In genomic region chr2:60972889-60973656, GRCh38 we compare ENCODE assay signal across 26 cellular contexts. TPM values are rescaled to one million over a fixed set of nuclear protein-coding genes. Genes with fewer than 3 reads are reported as not detected.
DNase-seq lines count a peak whose midpoint lies in the region; ATAC-seq and TF ChIP-seq lines count a peak whose summit lies in the region.
"Had no signal": no experiment of that assay in that cellular context is flagged by ENCODE, and none has a peak within 500 bp of the region (broad histone marks: within the 10 kb centered on the region; RNA-seq: fewer than 3 reads in every experiment).

No MANE protein-coding gene starts in this region.

- H3K27me3 ChIP-seq in spleen (replicated peaks in 1 of 7): no peaks in the 10 kb centered on the region
- H3K27me3 ChIP-seq: adrenal gland, brain microvascular endothelial cell, thyroid gland had no signal

- H3K4me1 Mint-ChIP-seq in dendritic cell treated with granulocyte-macrophage colony-stimulating factor and Interleukin-4, amounts not matched to agents 40 ng/mL and 50 ng/mL, for 4 days (ENCODE audit: low read depth): no peaks in the 10 kb centered on the region

- peak; percentile 16 for ATAC-seq in GM19438 (IDR thresholded peaks at IDR 0.05; ENCODE audit: low read depth, unreplicated experiment)
- peak; percentile 18 for ATAC-seq in HG03521 (IDR thresholded peaks at IDR 0.05; ENCODE audit: unreplicated experiment)
- ATAC-seq in GM18517 (IDR thresholded peaks at IDR 0.05; ENCODE audit: unreplicated experiment): no peak
- ATAC-seq: naive thymus-derived CD8-positive, alpha-beta T cell had no signal

- no peaks in the 10 kb centered on the region for H3K9me3 ChIP-seq in spleen
- H3K9me3 ChIP-seq: adrenal gland, thyroid gland had no signal

- H3K27ac ChIP-seq in spleen: peak overlapping the region in 5 of 8 donors; percentile 51 to 83 (median 69)
- H3K27ac ChIP-seq: adrenal gland, brain microvascular endothelial cell, SK-N-MC, thyroid gland, WERI-Rb-1 had no signal

- peak; percentile 79 for DNase-seq in spleen
- no peak for DNase-seq in NCI-H128 (lab: John Stamatoyannopoulos, UW; ENCODE audit: unreplicated experiment)
- no peak for DNase-seq in HEK293T (ENCODE audit: extremely low spot score)
- DNase-seq in midbrain (lab: John Stamatoyannopoulos, UW): no peak
- DNase-seq: activated CD4-positive, alpha-beta T cell treated with anti-CD3 and anti-CD28 coated beads, Interleukin-2, amount 50 U/mL, for 48 hours; adrenal gland; brain microvascular endothelial cell; CD4-positive, CD25-positive, alpha-beta regulatory T cell; DMS 273 treated with DMSO at 0.1 percent for 48 hours; effector memory CD8-positive, alpha-beta T cell; HFFc6; MM.1S; naive thymus-derived CD8-positive, alpha-beta T cell; NCI-H1436; NCI-H510A treated with DMSO at 0.1 percent for 48 hours; RPMI8226; stimulated activated CD4-positive, alpha-beta T cell treated with anti-CD3 and anti-CD28 coated beads, Interleukin-4, amount 100 ng/mL, for 24 hours; T-helper 2 cell; thyroid gland; WERI-Rb-1 had no signal

- no peak for TF ChIP-seq POLR2A in spleen (IDR thresholded peaks at IDR 0.05)

- TF ChIP-seq CTCF in spleen (IDR thresholded peaks at IDR 0.05 in 8 of 11, conservative IDR thresholded peaks at IDR 0.05 in 3 of 11): no peak

- 86 to 95% (median 91%) methylated on average over 26 to 32 of the region's 32 CpGs for WGBS in spleen, 5 donors

- CTCF ChIA-PET in HEK293T (lab: Yijun Ruan, JAX): interaction anchor here (0.6 to 1.0 kb wide), 2 partner anchors 9 to 26 kb away, joined by 3 read pairs; no protein-coding TSS in a partner anchor

- intact Hi-C loops in dendritic cell treated with granulocyte-macrophage colony-stimulating factor and Interleukin-4, amounts not matched to agents 40 ng/mL and 50 ng/mL, for 4 days (cut with micrococcal nuclease): no loop called here
- intact Hi-C loops in spleen (cut with DNase I; ENCODE audit: low total_unique reads): no loop called here

- peak overlapping the region; percentile 43 for H3K27ac Mint-ChIP-seq in dendritic cell treated with granulocyte-macrophage colony-stimulating factor and Interleukin-4, amounts not matched to agents 40 ng/mL and 50 ng/mL, for 4 days
- H3K27ac Mint-ChIP-seq: HFFc6; stimulated activated naive CD8-positive, alpha-beta T cell treated with anti-CD3 and anti-CD28 coated beads, Interleukin-15, Interleukin-2, amounts not matched to agents 100 ng/mL and 50 ng/mL, for 24 hours had no signal

- POLR2A ChIA-PET in HEK293T (lab: Yijun Ruan, JAX): no interaction called here

- no peaks in the 10 kb centered on the region for H3K36me3 Mint-ChIP-seq in dendritic cell treated with granulocyte-macrophage colony-stimulating factor and Interleukin-4, amounts not matched to agents 40 ng/mL and 50 ng/mL, for 4 days (ENCODE audit: low read depth)
- H3K36me3 Mint-ChIP-seq: CD4-positive, CD25-positive, alpha-beta regulatory T cell; naive thymus-derived CD8-positive, alpha-beta T cell had no signal

- peaks cover 0 to 38% (median 6%) of the 10 kb centered on the region in 6 donors for H3K4me1 ChIP-seq in spleen
- H3K4me1 ChIP-seq: adrenal gland, thyroid gland had no signal

- H3K4me3 ChIP-seq in spleen: peak overlapping the region in 1 of 8 donors; percentile 11
- H3K4me3 ChIP-seq: adrenal gland, SK-N-MC, thyroid gland had no signal

- H3K36me3 ChIP-seq in spleen: no peaks in the 10 kb centered on the region
- H3K36me3 ChIP-seq: adrenal gland, brain microvascular endothelial cell, thyroid gland, WERI-Rb-1 had no signal

- no peaks in the 10 kb centered on the region for H3K27me3 Mint-ChIP-seq in dendritic cell treated with granulocyte-macrophage colony-stimulating factor and Interleukin-4, amounts not matched to agents 40 ng/mL and 50 ng/mL, for 4 days
- H3K27me3 Mint-ChIP-seq: CD4-positive, CD25-positive, alpha-beta regulatory T cell; effector memory CD8-positive, alpha-beta T cell; naive thymus-derived CD8-positive, alpha-beta T cell; stimulated activated naive CD8-positive, alpha-beta T cell treated with anti-CD3 and anti-CD28 coated beads, Interleukin-15, Interleukin-2, amounts not matched to agents 100 ng/mL and 50 ng/mL, for 24 hours had no signal

- no peak overlapping the region for H3K4me3 Mint-ChIP-seq in dendritic cell treated with granulocyte-macrophage colony-stimulating factor and Interleukin-4, amounts not matched to agents 40 ng/mL and 50 ng/mL, for 4 days
- H3K4me3 Mint-ChIP-seq: CD4-positive, CD25-positive, alpha-beta regulatory T cell; effector memory CD8-positive, alpha-beta T cell; HFFc6; naive thymus-derived CD8-positive, alpha-beta T cell; stimulated activated naive CD8-positive, alpha-beta T cell treated with anti-CD3 and anti-CD28 coated beads, Interleukin-15, Interleukin-2, amounts not matched to agents 100 ng/mL and 50 ng/mL, for 24 hours had no signal

- H3K9me3 Mint-ChIP-seq in dendritic cell treated with granulocyte-macrophage colony-stimulating factor and Interleukin-4, amounts not matched to agents 40 ng/mL and 50 ng/mL, for 4 days: no peaks in the 10 kb centered on the region
- H3K9me3 Mint-ChIP-seq: CD4-positive, CD25-positive, alpha-beta regulatory T cell; effector memory CD8-positive, alpha-beta T cell; HFFc6; naive thymus-derived CD8-positive, alpha-beta T cell; stimulated activated naive CD8-positive, alpha-beta T cell treated with anti-CD3 and anti-CD28 coated beads, Interleukin-15, Interleukin-2, amounts not matched to agents 100 ng/mL and 50 ng/mL, for 24 hours had no signal

TF ChIP-seq in HEK293T, 16 proteins besides CTCF, POLR2A, EP300 and RAD21:
- no peak for TF ChIP-seq ELF4 (IDR thresholded peaks at IDR 0.05)

RNA-seq across cellular contexts. Expression of gene PEX13, which starts 44.4 kb away (rescaled TPM):
- 10 to 100 TPM; 15.0 to 28.4 (median 20.6) TPM for total RNA-seq in spleen
- 1 to 10 TPM; 4.5 to 6.4 (median 6.1) TPM for polyA plus RNA-seq in spleen

RNA-seq across cellular contexts. Expression of gene PUS10, which starts 45.0 kb away (rescaled TPM):
- 10 to 100 TPM in 3 of 7 donors, 1 to 10 TPM in 4; 6.0 to 12.6 (median 8.6) TPM for total RNA-seq in spleen
- 1 to 10 TPM; 3.5 to 4.6 (median 4.3) TPM for polyA plus RNA-seq in spleen
